6 cellular contexts compared by ENCODE assay signal in the genomic region with DNA sequence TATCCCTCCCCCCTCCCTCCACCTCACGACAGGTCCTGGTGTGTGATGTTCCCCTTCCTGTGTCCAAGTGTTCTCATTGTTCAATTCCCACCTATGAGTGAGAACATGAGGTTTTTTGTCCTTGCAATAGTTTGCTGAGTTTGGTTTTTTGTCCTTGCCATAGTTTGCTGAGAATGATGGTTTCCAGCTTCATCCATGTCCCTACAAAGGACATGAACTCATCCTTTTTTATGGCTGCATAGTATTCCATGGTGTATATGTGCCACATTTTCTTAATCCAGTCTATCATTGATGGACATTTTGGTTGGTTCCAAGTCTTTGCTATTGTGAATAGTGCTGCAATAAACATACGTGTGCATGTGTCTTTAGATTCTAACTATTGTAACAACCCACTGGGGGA. TPM values are rescaled to one million over a fixed set of nuclear protein-coding genes. Genes with fewer than 3 reads are reported as not detected.
"Had no signal": no experiment of that assay in that cellular context is flagged by ENCODE, and none has a peak within 500 bp of the region (broad histone marks: within the 10 kb centered on the region; RNA-seq: fewer than 3 reads in every experiment).

No MANE protein-coding gene starts in this region.

RNA-seq across cellular contexts. Expression of a gene that starts 5.2 kb away (rescaled TPM):
- total RNA-seq: HepG2, HT-29, HT1080, IMR-90, K562 had no signal
- polyA plus RNA-seq: HepG2, IgD-negative memory B cell, IMR-90, K562 had no signal

RNA-seq across cellular contexts. Expression of a gene that starts 43.6 kb away (rescaled TPM):
- total RNA-seq: HepG2, HT-29, HT1080, K562 had no signal
- polyA plus RNA-seq: HepG2, IgD-negative memory B cell, K562 had no signal
